Comparison of ENCODE assay signal across 12 cellular contexts in genomic region chr10:34740321-34740720, GRCh38.
A peak's percentile ranks its signal among the peaks of the same experiment; 100 is the strongest.
DNase-seq lines count a peak whose midpoint lies in the region; ATAC-seq, FAIRE-seq and TF ChIP-seq lines count a peak whose summit lies in the region.
"Had no signal": no experiment of that assay in that cellular context is flagged by ENCODE, and none has a peak within 500 bp of the region (broad histone marks: within the 10 kb centered on the region; RNA-seq: fewer than 3 reads in every experiment).

No MANE protein-coding gene starts in this region.

- H3K27me3 ChIP-seq in HepG2 (ENCODE audit: control insufficient read depth in 1 of 2, insufficient read depth in 2 of 2, low read length in 2 of 2) (no peaks in the 10 kb centered on the region), right lobe of liver (no peaks in the 10 kb centered on the region)

- POLR2A ChIA-PET in HepG2 (lab: Yijun Ruan, JAX) = no interaction called here

- peak overlapping the region; percentile 75 for H3K4me3 Mint-ChIP-seq in chondrocyte (ENCODE audit: unreplicated experiment)
- H3K4me3 Mint-ChIP-seq: CD4-positive, CD25-positive, alpha-beta regulatory T cell had no signal

- intact Hi-C loops in HepG2 (cut with micrococcal nuclease; ENCODE audit: unreplicated experiment) = no loop called here
- intact Hi-C loops in right lobe of liver (cut with DNase I) = no loop called here
- intact Hi-C loops in mucosa of descending colon (cut with DNase I, micrococcal nuclease) = no loop called here

- peaks cover 24% of the 10 kb centered on the region for H3K4me1 Mint-ChIP-seq in chondrocyte (ENCODE audit: low read depth)
- H3K4me1 Mint-ChIP-seq: CD4-positive, CD25-positive, alpha-beta regulatory T cell had no signal

- TF ChIP-seq RAD21 in HepG2 (CRISPR knock-in tag; IDR thresholded peaks at IDR 0.05) = no peak

- peaks cover 82% of the 10 kb centered on the region for H3K79me2 ChIP-seq in HepG2 (ENCODE audit: insufficient read depth, low read length)

- no peak overlapping the region for H3K4me3 ChIP-seq in HepG2 (replicated peaks in 1 of 3; ENCODE audit: insufficient read depth in 1 of 3, low read depth in 2 of 3, low read length in 3 of 3)
- H3K4me3 ChIP-seq in right lobe of liver = no peak overlapping the region
- no peak overlapping the region for H3K4me3 ChIP-seq in mucosa of descending colon
- H3K4me3 ChIP-seq: GM12878, skin epidermis had no signal

- H3K4me2 ChIP-seq in HepG2 (ENCODE audit: low read depth, low read length) = no peak overlapping the region

- H3K27ac ChIP-seq in HepG2 (ENCODE audit: extremely low read length, insufficient read depth, low read length) (peak overlapping the region; percentile 98), right lobe of liver (peak overlapping the region in 1 of 3 donors; percentile 83)

- H3K36me3 ChIP-seq in HepG2 (replicated peaks in 1 of 2; ENCODE audit: control insufficient read depth in 1 of 2, insufficient read depth in 2 of 2, low read length in 2 of 2) = no peaks in the 10 kb centered on the region
- no peaks in the 10 kb centered on the region for H3K36me3 ChIP-seq in right lobe of liver
- no peaks in the 10 kb centered on the region for H3K36me3 ChIP-seq in mucosa of descending colon (ENCODE audit: low read depth)

- TF ChIP-seq CTCF in HepG2 (CRISPR knock-in tag; IDR thresholded peaks at IDR 0.05) (no peak), right lobe of liver (IDR thresholded peaks at IDR 0.05) (no peak), chondrocyte (IDR thresholded peaks at IDR 0.05) (no peak), mucosa of descending colon (IDR thresholded peaks at IDR 0.05) (no peak)

- no peak overlapping the region for H3K9ac ChIP-seq in HepG2 (ENCODE audit: insufficient read depth, low read depth, low read length)

- H3K9me3 ChIP-seq in HepG2 (ENCODE audit: low read length) = no peaks in the 10 kb centered on the region
- no peaks in the 10 kb centered on the region for H3K9me3 ChIP-seq in right lobe of liver
- no peaks in the 10 kb centered on the region for H3K9me3 ChIP-seq in mucosa of descending colon

- DNase-seq in HepG2 (ENCODE audit: low spot score) = no peak
- no peak for DNase-seq in right lobe of liver
- DNase-seq in chondrocyte (ENCODE audit: low spot score) = no peak
- DNase-seq in mucosa of descending colon = no peak
- DNase-seq in HK-2 (ENCODE audit: unreplicated experiment) = no peak
- DNase-seq in GOT3 (lab: John Stamatoyannopoulos, UW) = no peak
- DNase-seq: CD4-positive, CD25-positive, alpha-beta regulatory T cell; SIG-M5 had no signal

- TF ChIP-seq POLR2A in HepG2 (IDR thresholded peaks at IDR 0.05; ENCODE audit: insufficient read depth in 1 of 2, low read depth in 2 of 2, low read length in 2 of 2) (no peak), right lobe of liver (IDR thresholded peaks at IDR 0.05) (no peak)

- CTCF ChIA-PET in HepG2 (lab: Yijun Ruan, JAX; ENCODE audit: low intra/inter-chr PET ratio, low total read pairs) = no interaction called here

- in situ Hi-C loops in HepG2 (cut with HindIII; ENCODE audit: extremely low pct_ligation_motif_present, low pct_unique_long_range_greater_than_20kb) = no loop called here

- ATAC-seq in HepG2 (no peak), right lobe of liver (no peak), mucosa of descending colon (peak; percentile 17), GM21367 (IDR thresholded peaks at IDR 0.05; ENCODE audit: unreplicated experiment) (no peak), GM19467 (IDR thresholded peaks at IDR 0.05; ENCODE audit: unreplicated experiment) (no peak)

- 94% methylated on average over 5 of the region's 5 CpGs for WGBS in HepG2 (ENCODE audit: low lambda C conversion rate)
- 65% methylated on average over 5 of the region's 5 CpGs for WGBS in right lobe of liver (ENCODE audit: insufficient coverage, low coverage, low lambda C conversion rate, missing lambda C conversion rate)

- no peak overlapping the region for H2AFZ ChIP-seq in HepG2 (ENCODE audit: low read length)

- FAIRE-seq in HepG2 (lab: Jason Lieb, UNC) = no peak
- FAIRE-seq: GM12878 had no signal

- peaks cover 2% of the 10 kb centered on the region for H3K36me3 Mint-ChIP-seq in chondrocyte (ENCODE audit: low read depth)
- H3K36me3 Mint-ChIP-seq: CD4-positive, CD25-positive, alpha-beta regulatory T cell had no signal

- H3K9me3 Mint-ChIP-seq in chondrocyte (ENCODE audit: low read depth) = no peaks in the 10 kb centered on the region

- 0 out of 2 replicates have a peak, but pooled peaks cover 3% of the 10 kb centered on the region for H4K20me1 ChIP-seq in HepG2 (ENCODE audit: insufficient read depth, low read length)

- no peaks in the 10 kb centered on the region for H3K27me3 Mint-ChIP-seq in chondrocyte (ENCODE audit: low read depth)

- peak overlapping the region; percentile 83 for H3K27ac Mint-ChIP-seq in chondrocyte (ENCODE audit: unreplicated experiment)
- H3K27ac Mint-ChIP-seq: CD4-positive, CD25-positive, alpha-beta regulatory T cell had no signal

- BruUV-seq in HepG2 (replicated peaks; lab: Mats Ljungman, UMichigan) = no TSS peak

- H3K4me1 ChIP-seq in HepG2 (ENCODE audit: insufficient read depth, low read length) (peaks cover 77% of the 10 kb centered on the region), right lobe of liver (peaks cover 0 to 43% (median 14%) of the 10 kb centered on the region in 4 donors), mucosa of descending colon (ENCODE audit: low read depth) (peaks cover 7% of the 10 kb centered on the region)

- TF ChIP-seq EP300 in HepG2 (IDR thresholded peaks at IDR 0.05; ENCODE audit: low read depth in 2 of 2, low read length in 2 of 2) (no peak), HepG2 (CRISPR knock-in tag; IDR thresholded peaks at IDR 0.05; ENCODE audit: borderline replicate concordance) (no peak)

TF ChIP-seq in HepG2, 621 proteins besides CTCF, POLR2A, EP300 and RAD21 (continues in another document):
- TF ChIP-seq TARDBP (CRISPR knock-in tag; IDR thresholded peaks at IDR 0.05) (no peak), RERE (CRISPR knock-in tag; IDR thresholded peaks at IDR 0.05; ENCODE audit: low read depth) (no peak), ZNF597 (CRISPR knock-in tag; IDR thresholded peaks at IDR 0.05) (no peak), ZNF33A (CRISPR knock-in tag; IDR thresholded peaks at IDR 0.05; ENCODE audit: borderline replicate concordance) (no peak), ZSCAN31 (CRISPR knock-in tag; IDR thresholded peaks at IDR 0.05; ENCODE audit: low read depth) (no peak), ZNF367 (CRISPR knock-in tag; IDR thresholded peaks at IDR 0.05; ENCODE audit: borderline replicate concordance) (no peak), NKX3-1 (CRISPR knock-in tag; IDR thresholded peaks at IDR 0.05) (no peak), NONO (IDR thresholded peaks at IDR 0.05) (no peak), NONO (CRISPR knock-in tag; conservative IDR thresholded peaks at IDR 0.05) (no peak)
